21 cellular contexts compared by ENCODE assay signal in the genomic region with DNA sequence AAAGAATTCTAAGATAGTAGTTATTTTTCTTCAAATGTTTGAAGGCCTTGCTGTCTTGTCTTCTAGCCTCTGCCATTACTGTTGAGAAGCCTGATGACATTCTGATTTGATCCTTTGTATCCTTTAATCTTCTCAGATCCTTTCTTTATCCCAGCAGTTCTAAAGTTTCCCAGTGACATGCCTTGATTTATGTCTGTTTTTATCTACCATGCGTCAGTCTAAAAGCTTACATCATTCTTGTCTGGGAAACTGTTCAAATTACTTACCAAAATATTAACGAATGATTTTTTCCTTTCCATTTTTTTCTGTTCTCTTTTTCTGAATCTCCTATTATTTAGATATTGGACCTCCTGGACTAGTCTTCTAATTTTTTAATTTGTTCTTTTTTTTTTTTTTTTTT.
DNase-seq lines count a peak whose midpoint lies in the region; ATAC-seq, FAIRE-seq and TF ChIP-seq lines count a peak whose summit lies in the region.
"Had no signal": no experiment of that assay in that cellular context is flagged by ENCODE, and none has a peak within 500 bp of the region (broad histone marks: within the 10 kb centered on the region; RNA-seq: fewer than 3 reads in every experiment).

No MANE protein-coding gene starts in this region.

- peak overlapping the region; percentile 87 for H3K27ac ChIP-seq in WERI-Rb-1
- no peak overlapping the region for H3K27ac ChIP-seq in kidney (ENCODE audit: low read depth in 2 of 2, low read length in 2 of 2)
- H3K27ac ChIP-seq: A549 had no signal

- H3K27ac Mint-ChIP-seq in Caco-2 (ENCODE audit: unreplicated experiment), result peak overlapping the region; percentile 43
- H3K27ac Mint-ChIP-seq: CD4-positive, alpha-beta memory T cell; GM23338; H9 had no signal

- TF ChIP-seq CTCF in Caco-2 (IDR thresholded peaks at IDR 0.05; ENCODE audit: insufficient read depth in 1 of 2, low read depth in 1 of 2, low read length in 1 of 2, severe bottlenecking in 1 of 2, unreplicated experiment in 1 of 2) (no peak), WERI-Rb-1 (IDR thresholded peaks at IDR 0.05; ENCODE audit: low read depth, low read length) (no peak), kidney (IDR thresholded peaks at IDR 0.05; ENCODE audit: borderline replicate concordance, extremely low read depth, insufficient read depth) (no peak), GM13977 (IDR thresholded peaks at IDR 0.05; ENCODE audit: extremely low read depth, insufficient read depth, missing control alignments) (no peak)

- no peaks in the 10 kb centered on the region for H3K36me3 ChIP-seq in Caco-2 (ENCODE audit: control insufficient read depth, insufficient read depth, low read length)
- H3K36me3 ChIP-seq in WERI-Rb-1, result no peaks in the 10 kb centered on the region
- H3K36me3 ChIP-seq in kidney (ENCODE audit: control insufficient read depth in 1 of 2, insufficient read depth in 2 of 2, low read length in 2 of 2), result no peaks in the 10 kb centered on the region

- H3K27me3 ChIP-seq in Caco-2 (replicated peaks; ENCODE audit: control insufficient read depth, insufficient read depth, low read length), result no peaks in the 10 kb centered on the region
- H3K27me3 ChIP-seq in WERI-Rb-1 (ENCODE audit: insufficient read depth, low read depth, severe bottlenecking), result no peaks in the 10 kb centered on the region

- peaks cover 33% of the 10 kb centered on the region for H3K4me1 ChIP-seq in Caco-2
- H3K4me1 ChIP-seq in kidney (ENCODE audit: control insufficient read depth in 1 of 2, insufficient read depth in 1 of 2, low read depth in 1 of 2, low read length in 2 of 2), result no peaks in the 10 kb centered on the region
- H3K4me1 ChIP-seq: A549 had no signal

- H3K4me1 Mint-ChIP-seq in Caco-2 (ENCODE audit: low read depth, unreplicated experiment), result peaks cover 29% of the 10 kb centered on the region
- H3K4me1 Mint-ChIP-seq: CD4-positive, alpha-beta memory T cell had no signal

- peaks cover 35% of the 10 kb centered on the region for H3K9me3 Mint-ChIP-seq in Caco-2 (ENCODE audit: unreplicated experiment)
- H3K9me3 Mint-ChIP-seq: CD4-positive, alpha-beta memory T cell had no signal

- H3K4me3 Mint-ChIP-seq in Caco-2 (ENCODE audit: unreplicated experiment), result no peak overlapping the region
- H3K4me3 Mint-ChIP-seq: CD4-positive, alpha-beta memory T cell; GM23338; H9 had no signal

- H3K9me3 ChIP-seq in Caco-2, result peaks cover 18% of the 10 kb centered on the region
- H3K9me3 ChIP-seq in WERI-Rb-1 (ENCODE audit: severe bottlenecking), result peaks cover 15% of the 10 kb centered on the region
- H3K9me3 ChIP-seq in kidney (ENCODE audit: control insufficient read depth in 1 of 2, low read length in 2 of 2), result no peaks in the 10 kb centered on the region
- H3K9me3 ChIP-seq: A549 had no signal

- H3K9ac ChIP-seq in kidney (ENCODE audit: low read length in 2 of 2), result no peak overlapping the region

- POLR2A ChIA-PET in Caco-2 (lab: Charles Lee), result no interaction called here

- no peak for ATAC-seq in HG03571 (IDR thresholded peaks at IDR 0.05; ENCODE audit: unreplicated experiment)
- ATAC-seq: A549, GM23338, HCT116 had no signal

- intact Hi-C loops in Caco-2 (cut with micrococcal nuclease; ENCODE audit: unreplicated experiment), result no loop called here
- intact Hi-C loops in kidney (cut with DNase I), result no loop called here

- no TSS peak for BruUV-seq in Caco-2 (replicated peaks; lab: Mats Ljungman, UMichigan)

- no peak overlapping the region for H3K4me3 ChIP-seq in Caco-2 (ENCODE audit: low read depth, low read length)
- H3K4me3 ChIP-seq in WERI-Rb-1 (ENCODE audit: low read depth, low read length), result peak overlapping the region; percentile 33
- H3K4me3 ChIP-seq in kidney (ENCODE audit: low read length in 2 of 2), result no peak overlapping the region
- H3K4me3 ChIP-seq: A549, GM23338 had no signal

- peaks cover 16% of the 10 kb centered on the region for H3K36me3 Mint-ChIP-seq in Caco-2 (ENCODE audit: insufficient read depth, unreplicated experiment)
- H3K36me3 Mint-ChIP-seq: CD4-positive, alpha-beta memory T cell had no signal

- no peaks in the 10 kb centered on the region for H3K27me3 Mint-ChIP-seq in Caco-2 (ENCODE audit: insufficient read depth, unreplicated experiment)

- DNase-seq in Caco-2 (no peak), WERI-Rb-1 (no peak), kidney (no peak), GM13977 (ENCODE audit: low spot score) (no peak)
- DNase-seq in stimulated activated CD4-positive, alpha-beta T cell treated with anti-CD3 and anti-CD28 coated beads, Interleukin-4, amount 100 ng/mL, for 4 hours, result no peak
- DNase-seq in central memory CD4-positive, alpha-beta T cell, result no peak
- DNase-seq: 8988T; C1 segment of cervical spinal cord; CD4-positive, alpha-beta memory T cell; COR-L47; DMS153; DND-41; H9 had no signal

- in situ Hi-C loops in GM13977 (cut with MboI; ENCODE audit: low pct_unique_long_range_greater_than_20kb, low sequenced_read_pairs, unreplicated experiment), result no loop called here

- FAIRE-seq in endometrium (lab: Jason Lieb, UNC) (peak; percentile 33), kidney (lab: Jason Lieb, UNC) (peak; percentile 51)
- FAIRE-seq: A549, G401.6, GM12892, GM19239 had no signal

- CTCF ChIA-PET in Caco-2 (lab: Charles Lee), result no interaction called here
